In genomic region chr16:29973384-29974246, GRCh38 we compare ENCODE assay signal across 8 cellular contexts. TPM values are rescaled to one million over a fixed set of nuclear protein-coding genes. Genes with fewer than 3 reads are reported as not detected.
DNase-seq lines count a peak whose midpoint lies in the region; ATAC-seq and TF ChIP-seq lines count a peak whose summit lies in the region.

TAOK2 (plus strand) TSS chr16:29973868; CDS start chr16:29977773, 3,905 bp downstream.

- peak; percentile 83 for ATAC-seq in GM18907 (IDR thresholded peaks at IDR 0.05; ENCODE audit: unreplicated experiment)
- peak; percentile 96 for ATAC-seq in HG03159 (IDR thresholded peaks at IDR 0.05; ENCODE audit: unreplicated experiment)

- H3K9ac ChIP-seq in skeletal muscle tissue (ENCODE audit: low read depth in 1 of 3, low read length in 3 of 3) = peak within 1 kb of the TSS; percentile 85 to 96 (median 96)

- TF ChIP-seq CTCF in AG04450 (IDR thresholded peaks at IDR 0.05; ENCODE audit: low read depth, low read length) = no peak
- no peak for TF ChIP-seq CTCF in VCaP (conservative IDR thresholded peaks at IDR 0.05)

- in situ Hi-C loops in T47D (cut with HindIII; ENCODE audit: low pct_unique_long_range_greater_than_20kb, low sequenced_read_pairs) = no loop called here

- CTCF ChIA-PET in AG04450 (lab: Charles Lee) = interaction anchor here (1.7 to 2.9 kb wide), 4 partner anchors 12 to 166 kb away, joined by 6 to 13 read pairs (median 10); partner anchors contain the start of gene TMEM219

- POLR2A ChIA-PET in AG04450 (lab: Yijun Ruan, JAX) = interaction anchor here (0.5 to 1.5 kb wide), 13 partner anchors 12 to 166 kb away, joined by 3 to 21 read pairs (median 4); partner anchors contain the start of genes ALDOA, CDIPT, HIRIP3 and KCTD13

- H3K36me3 ChIP-seq in skeletal muscle tissue (ENCODE audit: control insufficient read depth in 3 of 3, insufficient read depth in 3 of 3, low read length in 3 of 3) = peaks cover 20 to 32% (median 22%) of the 10 kb centered on the region in 3 donors

- DNase-seq in AG04450 (ENCODE audit: low read depth, low spot score) (peak; percentile 99), NCI-H2227 (lab: John Stamatoyannopoulos, UW; ENCODE audit: unreplicated experiment) (peak; percentile 99), T47D (ENCODE audit: low read depth in 1 of 2, low spot score in 1 of 2) (peak; percentile 99)

- H3K27me3 ChIP-seq in AG04450 (ENCODE audit: control insufficient read depth, insufficient read depth, low read length) = no peaks in the 10 kb centered on the region
- H3K27me3 ChIP-seq in skeletal muscle tissue (ENCODE audit: control insufficient read depth in 3 of 3, insufficient read depth in 3 of 3, low read length in 3 of 3) = no peaks in the 10 kb centered on the region

- H3K9me3 ChIP-seq in AG04450 (ENCODE audit: control insufficient read depth, insufficient read depth, low read length) (no peaks in the 10 kb centered on the region; the same call in 1 of the 2 replicates), iPS-18c (ENCODE audit: control insufficient read depth, insufficient read depth, low read length) (peaks cover 4% of the 10 kb centered on the region), skeletal muscle tissue (ENCODE audit: control insufficient read depth in 3 of 3, low read length in 3 of 3) (no peaks in the 10 kb centered on the region)

- peaks cover 38 to 46% (median 44%) of the 10 kb centered on the region in 3 donors for H3K4me1 ChIP-seq in skeletal muscle tissue (ENCODE audit: control insufficient read depth in 3 of 3, insufficient read depth in 3 of 3, low read length in 3 of 3)

- H3K4me3 ChIP-seq in AG04450 (ENCODE audit: low read depth, low read length) (peak within 1 kb of the TSS; percentile 92), iPS-18c (ENCODE audit: insufficient read depth, low read depth, low read length) (peak within 1 kb of the TSS; percentile 88), skeletal muscle tissue (ENCODE audit: low read length in 3 of 3) (peak within 1 kb of the TSS; percentile 90 to 94 (median 93))

- peak within 1 kb of the TSS; percentile 31 for H3K27ac ChIP-seq in AG04450 (ENCODE audit: low read depth, low read length)
- peak within 1 kb of the TSS; percentile 76 for H3K27ac ChIP-seq in VCaP
- H3K27ac ChIP-seq in skeletal muscle tissue (ENCODE audit: low read depth, low read length) = peak within 1 kb of the TSS; percentile 96

RNA-seq across cellular contexts. Expression of gene TAOK2, which starts in this region (rescaled TPM):
- 16.9 and 18.2 TPM in 2 replicates for polyA plus RNA-seq in AG04450 (2011; rRNA removed)
- polyA minus RNA-seq in AG04450 (2011; rRNA and poly(A)+ RNA removed) = 29.3 and 32.3 TPM in 2 replicates
- total RNA-seq in skeletal muscle tissue = 35.0 TPM

Comparison
In these comparisons a context has a peak if more than half of its experiments do, and no peak if none do; other contexts are left out.
1. Peak in every context shown above with its lines: DNase-seq, ATAC-seq, H3K4me3 ChIP-seq and H3K27ac ChIP-seq.
2. H3K27ac ChIP-seq: peak in every context shown above with its lines; median percentile 96 in skeletal muscle tissue; 76 in VCaP; 31 in AG04450.